ENCODE assay signal across 1 cellular context in the genomic region with DNA sequence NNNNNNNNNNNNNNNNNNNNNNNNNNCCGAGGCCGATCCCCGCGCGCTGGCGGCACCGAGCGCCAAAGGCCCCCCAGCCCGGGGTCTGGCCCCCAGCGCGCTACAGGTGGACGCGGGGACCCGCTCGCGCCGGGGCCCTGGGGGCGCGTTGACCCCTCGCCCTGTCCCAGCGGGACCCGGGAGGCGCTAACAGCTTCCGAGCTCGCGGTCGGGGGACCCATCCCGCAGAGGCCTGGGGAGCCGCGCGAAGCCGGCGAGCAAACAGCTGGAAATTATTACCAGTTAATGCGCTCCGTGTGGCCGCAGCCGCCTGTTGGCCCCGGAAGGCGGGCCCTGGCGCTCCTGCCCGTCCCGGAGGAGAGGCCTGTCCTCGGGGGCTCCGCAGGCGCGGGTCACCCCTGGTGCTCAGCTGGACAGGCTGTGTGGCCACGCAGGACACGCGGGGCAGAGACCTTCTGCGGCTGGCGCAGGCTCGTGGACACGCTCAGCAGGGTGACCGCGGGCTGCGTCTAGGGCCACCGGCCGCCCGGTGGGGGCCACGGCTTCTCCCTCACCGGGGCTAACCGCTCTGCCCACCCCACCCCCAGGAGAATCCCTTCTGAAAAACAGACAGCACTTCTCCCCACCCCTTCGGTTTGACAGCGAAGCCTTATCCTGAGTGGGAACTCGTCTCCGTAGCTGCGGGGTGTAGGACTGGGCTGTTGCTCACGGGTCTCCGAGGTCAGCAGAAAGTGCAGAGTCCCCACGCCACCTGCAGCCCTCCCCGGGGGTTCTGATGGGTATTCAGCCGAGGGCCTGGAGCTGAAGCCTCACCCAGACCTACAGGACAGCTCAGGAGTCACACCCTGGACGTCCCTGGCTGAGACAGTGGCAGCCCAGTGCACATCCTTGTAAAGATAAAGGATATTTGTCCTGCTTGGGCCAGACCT.
TF ChIP-seq lines count a peak whose summit lies in the region.

No MANE protein-coding gene starts in this region.

TF ChIP-seq in HepG2, 621 proteins besides CTCF, POLR2A, EP300 and RAD21 (continued from another document and continues in another):
- TF ChIP-seq, protein P1, sequence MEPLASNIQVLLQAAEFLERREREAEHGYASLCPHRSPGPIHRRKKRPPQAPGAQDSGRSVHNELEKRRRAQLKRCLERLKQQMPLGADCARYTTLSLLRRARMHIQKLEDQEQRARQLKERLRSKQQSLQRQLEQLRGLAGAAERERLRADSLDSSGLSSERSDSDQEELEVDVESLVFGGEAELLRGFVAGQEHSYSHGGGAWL (CRISPR knock-in tag; IDR thresholded peaks at IDR 0.05) = 0 out of 2 replicates have a peak, but pooled peaks have one; percentile 24
- TF ChIP-seq, protein P2, sequence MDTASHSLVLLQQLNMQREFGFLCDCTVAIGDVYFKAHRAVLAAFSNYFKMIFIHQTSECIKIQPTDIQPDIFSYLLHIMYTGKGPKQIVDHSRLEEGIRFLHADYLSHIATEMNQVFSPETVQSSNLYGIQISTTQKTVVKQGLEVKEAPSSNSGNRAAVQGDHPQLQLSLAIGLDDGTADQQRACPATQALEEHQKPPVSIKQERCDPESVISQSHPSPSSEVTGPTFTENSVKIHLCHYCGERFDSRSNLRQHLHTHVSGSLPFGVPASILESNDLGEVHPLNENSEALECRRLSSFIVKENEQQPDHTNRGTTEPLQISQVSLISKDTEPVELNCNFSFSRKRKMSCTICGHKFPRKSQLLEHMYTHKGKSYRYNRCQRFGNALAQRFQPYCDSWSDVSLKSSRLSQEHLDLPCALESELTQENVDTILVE (CRISPR knock-in tag; IDR thresholded peaks at IDR 0.05) = no peak; the same call in 1 of the 2 replicates
- no peak for TF ChIP-seq CHCHD3 (CRISPR knock-in tag; IDR thresholded peaks at IDR 0.05)
- no peak for TF ChIP-seq ZFP90 (CRISPR knock-in tag; IDR thresholded peaks at IDR 0.05; ENCODE audit: borderline replicate concordance)
- TF ChIP-seq, protein P3, sequence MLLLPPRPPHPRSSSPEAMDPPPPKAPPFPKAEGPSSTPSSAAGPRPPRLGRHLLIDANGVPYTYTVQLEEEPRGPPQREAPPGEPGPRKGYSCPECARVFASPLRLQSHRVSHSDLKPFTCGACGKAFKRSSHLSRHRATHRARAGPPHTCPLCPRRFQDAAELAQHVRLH (CRISPR knock-in tag; IDR thresholded peaks at IDR 0.05; ENCODE audit: borderline replicate concordance, low read depth) = no peak; the same call in 1 of the 2 replicates
- no peak for TF ChIP-seq ZNF207 (IDR thresholded peaks at IDR 0.05; ENCODE audit: borderline replicate concordance)
- TF ChIP-seq, protein P4, sequence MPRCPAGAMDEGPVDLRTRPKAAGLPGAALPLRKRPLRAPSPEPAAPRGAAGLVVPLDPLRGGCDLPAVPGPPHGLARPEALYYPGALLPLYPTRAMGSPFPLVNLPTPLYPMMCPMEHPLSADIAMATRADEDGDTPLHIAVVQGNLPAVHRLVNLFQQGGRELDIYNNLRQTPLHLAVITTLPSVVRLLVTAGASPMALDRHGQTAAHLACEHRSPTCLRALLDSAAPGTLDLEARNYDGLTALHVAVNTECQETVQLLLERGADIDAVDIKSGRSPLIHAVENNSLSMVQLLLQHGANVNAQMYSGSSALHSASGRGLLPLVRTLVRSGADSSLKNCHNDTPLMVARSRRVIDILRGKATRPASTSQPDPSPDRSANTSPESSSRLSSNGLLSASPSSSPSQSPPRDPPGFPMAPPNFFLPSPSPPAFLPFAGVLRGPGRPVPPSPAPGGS (CRISPR knock-in tag; IDR thresholded peaks at IDR 0.05) = no peak
- TF ChIP-seq ZC3H4 (CRISPR knock-in tag; IDR thresholded peaks at IDR 0.05; ENCODE audit: borderline replicate concordance) = no peak
- TF ChIP-seq, protein P5, sequence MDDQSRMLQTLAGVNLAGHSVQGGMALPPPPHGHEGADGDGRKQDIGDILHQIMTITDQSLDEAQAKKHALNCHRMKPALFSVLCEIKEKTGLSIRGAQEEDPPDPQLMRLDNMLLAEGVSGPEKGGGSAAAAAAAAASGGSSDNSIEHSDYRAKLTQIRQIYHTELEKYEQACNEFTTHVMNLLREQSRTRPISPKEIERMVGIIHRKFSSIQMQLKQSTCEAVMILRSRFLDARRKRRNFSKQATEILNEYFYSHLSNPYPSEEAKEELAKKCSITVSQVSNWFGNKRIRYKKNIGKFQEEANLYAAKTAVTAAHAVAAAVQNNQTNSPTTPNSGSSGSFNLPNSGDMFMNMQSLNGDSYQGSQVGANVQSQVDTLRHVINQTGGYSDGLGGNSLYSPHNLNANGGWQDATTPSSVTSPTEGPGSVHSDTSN (CRISPR knock-in tag; IDR thresholded peaks at IDR 0.05; ENCODE audit: borderline replicate concordance) = no peak
- TF ChIP-seq AGO2 (optimal IDR thresholded peaks at IDR 0.05; ENCODE audit: low read depth, low read length) = no peak
- TF ChIP-seq STAT5B (CRISPR knock-in tag; IDR thresholded peaks at IDR 0.05) = no peak
- no peak for TF ChIP-seq NR2C2 (CRISPR knock-in tag; IDR thresholded peaks at IDR 0.05; ENCODE audit: borderline replicate concordance)
- TF ChIP-seq FOSL1 (CRISPR knock-in tag; IDR thresholded peaks at IDR 0.05; ENCODE audit: borderline replicate concordance) = 0 out of 2 replicates have a peak, but pooled peaks have one; percentile 8
- TF ChIP-seq ZNF326 (CRISPR knock-in tag; IDR thresholded peaks at IDR 0.05; ENCODE audit: borderline replicate concordance) = no peak
- no peak for TF ChIP-seq AKAP8 (CRISPR knock-in tag; IDR thresholded peaks at IDR 0.05)
- no peak for TF ChIP-seq ZNF510 (CRISPR knock-in tag; IDR thresholded peaks at IDR 0.05; ENCODE audit: low read depth)
- TF ChIP-seq SNAI1 (CRISPR knock-in tag; IDR thresholded peaks at IDR 0.05; ENCODE audit: borderline replicate concordance) = no peak
- TF ChIP-seq SPEN (CRISPR knock-in tag; IDR thresholded peaks at IDR 0.05; ENCODE audit: low read depth) = no peak
- TF ChIP-seq CHD4 (IDR thresholded peaks at IDR 0.05; ENCODE audit: borderline replicate concordance, low read length) = no peak
- 0 out of 2 replicates have a peak, but pooled peaks have one; percentile 47 for TF ChIP-seq KDM3A (CRISPR knock-in tag; IDR thresholded peaks at IDR 0.05; ENCODE audit: low read depth)
- TF ChIP-seq, protein P6, sequence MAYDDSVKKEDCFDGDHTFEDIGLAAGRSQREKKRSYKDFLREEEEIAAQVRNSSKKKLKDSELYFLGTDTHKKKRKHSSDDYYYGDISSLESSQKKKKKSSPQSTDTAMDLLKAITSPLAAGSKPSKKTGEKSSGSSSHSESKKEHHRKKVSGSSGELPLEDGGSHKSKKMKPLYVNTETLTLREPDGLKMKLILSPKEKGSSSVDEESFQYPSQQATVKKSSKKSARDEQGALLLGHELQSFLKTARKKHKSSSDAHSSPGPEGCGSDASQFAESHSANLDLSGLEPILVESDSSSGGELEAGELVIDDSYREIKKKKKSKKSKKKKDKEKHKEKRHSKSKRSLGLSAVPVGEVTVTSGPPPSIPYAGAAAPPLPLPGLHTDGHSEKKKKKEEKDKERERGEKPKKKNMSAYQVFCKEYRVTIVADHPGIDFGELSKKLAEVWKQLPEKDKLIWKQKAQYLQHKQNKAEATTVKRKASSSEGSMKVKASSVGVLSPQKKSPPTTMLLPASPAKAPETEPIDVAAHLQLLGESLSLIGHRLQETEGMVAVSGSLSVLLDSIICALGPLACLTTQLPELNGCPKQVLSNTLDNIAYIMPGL (CRISPR knock-in tag; IDR thresholded peaks at IDR 0.05; ENCODE audit: borderline replicate concordance in 1 of 2, low read depth in 1 of 2) = no peak
- TF ChIP-seq TBP (CRISPR knock-in tag; IDR thresholded peaks at IDR 0.05) = no peak
- peak; percentile 81; the same call in 1 of the 2 replicates for TF ChIP-seq ZNF234 (CRISPR knock-in tag; conservative IDR thresholded peaks at IDR 0.05)
- TF ChIP-seq ZMAT3 (CRISPR knock-in tag; conservative IDR thresholded peaks at IDR 0.05) = no peak
- TF ChIP-seq ZNF256 (CRISPR knock-in tag; conservative IDR thresholded peaks at IDR 0.05) = no peak
- TF ChIP-seq ZKSCAN8 (CRISPR knock-in tag; IDR thresholded peaks at IDR 0.05; ENCODE audit: borderline replicate concordance) = no peak
- TF ChIP-seq ZNF274 (CRISPR knock-in tag; IDR thresholded peaks at IDR 0.05) = no peak
- TF ChIP-seq, protein P7, sequence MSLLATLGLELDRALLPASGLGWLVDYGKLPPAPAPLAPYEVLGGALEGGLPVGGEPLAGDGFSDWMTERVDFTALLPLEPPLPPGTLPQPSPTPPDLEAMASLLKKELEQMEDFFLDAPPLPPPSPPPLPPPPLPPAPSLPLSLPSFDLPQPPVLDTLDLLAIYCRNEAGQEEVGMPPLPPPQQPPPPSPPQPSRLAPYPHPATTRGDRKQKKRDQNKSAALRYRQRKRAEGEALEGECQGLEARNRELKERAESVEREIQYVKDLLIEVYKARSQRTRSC (CRISPR knock-in tag; IDR thresholded peaks at IDR 0.05; ENCODE audit: low read depth) = no peak
- no peak for TF ChIP-seq CENPX (CRISPR knock-in tag; IDR thresholded peaks at IDR 0.05)
- TF ChIP-seq KLF16 (CRISPR knock-in tag; IDR thresholded peaks at IDR 0.05) = no peak
- TF ChIP-seq HIVEP1 (CRISPR knock-in tag; IDR thresholded peaks at IDR 0.05) = no peak
- TF ChIP-seq ZNF841 (CRISPR knock-in tag; IDR thresholded peaks at IDR 0.05; ENCODE audit: borderline replicate concordance) = no peak
- TF ChIP-seq, protein P8, sequence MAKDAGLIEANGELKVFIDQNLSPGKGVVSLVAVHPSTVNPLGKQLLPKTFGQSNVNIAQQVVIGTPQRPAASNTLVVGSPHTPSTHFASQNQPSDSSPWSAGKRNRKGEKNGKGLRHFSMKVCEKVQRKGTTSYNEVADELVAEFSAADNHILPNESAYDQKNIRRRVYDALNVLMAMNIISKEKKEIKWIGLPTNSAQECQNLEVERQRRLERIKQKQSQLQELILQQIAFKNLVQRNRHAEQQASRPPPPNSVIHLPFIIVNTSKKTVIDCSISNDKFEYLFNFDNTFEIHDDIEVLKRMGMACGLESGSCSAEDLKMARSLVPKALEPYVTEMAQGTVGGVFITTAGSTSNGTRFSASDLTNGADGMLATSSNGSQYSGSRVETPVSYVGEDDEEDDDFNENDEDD (CRISPR knock-in tag; IDR thresholded peaks at IDR 0.05; ENCODE audit: borderline replicate concordance) = no peak
- TF ChIP-seq NR1H2 (CRISPR knock-in tag; IDR thresholded peaks at IDR 0.05; ENCODE audit: borderline replicate concordance, low read depth) = no peak
- TF ChIP-seq, protein P9, sequence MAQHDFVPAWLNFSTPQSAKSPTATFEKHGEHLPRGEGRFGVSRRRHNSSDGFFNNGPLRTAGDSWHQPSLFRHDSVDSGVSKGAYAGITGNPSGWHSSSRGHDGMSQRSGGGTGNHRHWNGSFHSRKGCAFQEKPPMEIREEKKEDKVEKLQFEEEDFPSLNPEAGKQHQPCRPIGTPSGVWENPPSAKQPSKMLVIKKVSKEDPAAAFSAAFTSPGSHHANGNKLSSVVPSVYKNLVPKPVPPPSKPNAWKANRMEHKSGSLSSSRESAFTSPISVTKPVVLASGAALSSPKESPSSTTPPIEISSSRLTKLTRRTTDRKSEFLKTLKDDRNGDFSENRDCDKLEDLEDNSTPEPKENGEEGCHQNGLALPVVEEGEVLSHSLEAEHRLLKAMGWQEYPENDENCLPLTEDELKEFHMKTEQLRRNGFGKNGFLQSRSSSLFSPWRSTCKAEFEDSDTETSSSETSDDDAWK (CRISPR knock-in tag; IDR thresholded peaks at IDR 0.05) = no peak
- TF ChIP-seq SP1 (IDR thresholded peaks at IDR 0.05) = no peak
- no peak for TF ChIP-seq SP1 (CRISPR knock-in tag; IDR thresholded peaks at IDR 0.05)
- no peak for TF ChIP-seq KLF6 (CRISPR knock-in tag; IDR thresholded peaks at IDR 0.05)
- TF ChIP-seq, protein P10, sequence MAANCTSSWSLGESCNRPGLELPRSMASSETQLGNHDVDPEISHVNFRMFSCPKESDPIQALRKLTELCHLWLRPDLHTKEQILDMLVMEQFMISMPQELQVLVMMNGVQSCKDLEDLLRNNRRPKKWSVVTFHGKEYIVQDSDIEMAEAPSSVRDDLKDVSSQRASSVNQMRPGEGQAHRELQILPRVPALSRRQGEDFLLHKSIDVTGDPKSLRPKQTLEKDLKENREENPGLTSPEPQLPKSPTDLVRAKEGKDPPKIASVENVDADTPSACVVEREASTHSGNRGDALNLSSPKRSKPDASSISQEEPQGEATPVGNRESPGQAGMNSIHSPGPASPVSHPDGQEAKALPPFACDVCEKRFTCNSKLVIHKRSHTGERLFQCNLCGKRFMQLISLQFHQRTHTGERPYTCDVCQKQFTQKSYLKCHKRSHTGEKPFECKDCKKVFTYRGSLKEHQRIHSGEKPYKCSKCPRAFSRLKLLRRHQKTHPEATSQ (CRISPR knock-in tag; IDR thresholded peaks at IDR 0.05; ENCODE audit: borderline replicate concordance) = no peak
- peak; percentile 53; the same call in 1 of the 2 replicates for TF ChIP-seq NFKB2 (CRISPR knock-in tag; IDR thresholded peaks at IDR 0.05; ENCODE audit: borderline replicate concordance)
- TF ChIP-seq, protein P11, sequence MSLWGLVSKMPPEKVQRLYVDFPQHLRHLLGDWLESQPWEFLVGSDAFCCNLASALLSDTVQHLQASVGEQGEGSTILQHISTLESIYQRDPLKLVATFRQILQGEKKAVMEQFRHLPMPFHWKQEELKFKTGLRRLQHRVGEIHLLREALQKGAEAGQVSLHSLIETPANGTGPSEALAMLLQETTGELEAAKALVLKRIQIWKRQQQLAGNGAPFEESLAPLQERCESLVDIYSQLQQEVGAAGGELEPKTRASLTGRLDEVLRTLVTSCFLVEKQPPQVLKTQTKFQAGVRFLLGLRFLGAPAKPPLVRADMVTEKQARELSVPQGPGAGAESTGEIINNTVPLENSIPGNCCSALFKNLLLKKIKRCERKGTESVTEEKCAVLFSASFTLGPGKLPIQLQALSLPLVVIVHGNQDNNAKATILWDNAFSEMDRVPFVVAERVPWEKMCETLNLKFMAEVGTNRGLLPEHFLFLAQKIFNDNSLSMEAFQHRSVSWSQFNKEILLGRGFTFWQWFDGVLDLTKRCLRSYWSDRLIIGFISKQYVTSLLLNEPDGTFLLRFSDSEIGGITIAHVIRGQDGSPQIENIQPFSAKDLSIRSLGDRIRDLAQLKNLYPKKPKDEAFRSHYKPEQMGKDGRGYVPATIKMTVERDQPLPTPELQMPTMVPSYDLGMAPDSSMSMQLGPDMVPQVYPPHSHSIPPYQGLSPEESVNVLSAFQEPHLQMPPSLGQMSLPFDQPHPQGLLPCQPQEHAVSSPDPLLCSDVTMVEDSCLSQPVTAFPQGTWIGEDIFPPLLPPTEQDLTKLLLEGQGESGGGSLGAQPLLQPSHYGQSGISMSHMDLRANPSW (CRISPR knock-in tag; IDR thresholded peaks at IDR 0.05; ENCODE audit: borderline replicate concordance) = no peak
- TF ChIP-seq, protein P12, sequence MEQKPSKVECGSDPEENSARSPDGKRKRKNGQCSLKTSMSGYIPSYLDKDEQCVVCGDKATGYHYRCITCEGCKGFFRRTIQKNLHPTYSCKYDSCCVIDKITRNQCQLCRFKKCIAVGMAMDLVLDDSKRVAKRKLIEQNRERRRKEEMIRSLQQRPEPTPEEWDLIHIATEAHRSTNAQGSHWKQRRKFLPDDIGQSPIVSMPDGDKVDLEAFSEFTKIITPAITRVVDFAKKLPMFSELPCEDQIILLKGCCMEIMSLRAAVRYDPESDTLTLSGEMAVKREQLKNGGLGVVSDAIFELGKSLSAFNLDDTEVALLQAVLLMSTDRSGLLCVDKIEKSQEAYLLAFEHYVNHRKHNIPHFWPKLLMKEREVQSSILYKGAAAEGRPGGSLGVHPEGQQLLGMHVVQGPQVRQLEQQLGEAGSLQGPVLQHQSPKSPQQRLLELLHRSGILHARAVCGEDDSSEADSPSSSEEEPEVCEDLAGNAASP (CRISPR knock-in tag; IDR thresholded peaks at IDR 0.05; ENCODE audit: borderline replicate concordance) = no peak
- 0 out of 2 replicates have a peak, but pooled peaks have one; percentile 34 for TF ChIP-seq SALL2 (CRISPR knock-in tag; IDR thresholded peaks at IDR 0.05)
- no peak for TF ChIP-seq ZNF788 (CRISPR knock-in tag; IDR thresholded peaks at IDR 0.05; ENCODE audit: borderline replicate concordance)
- no peak for TF ChIP-seq ESRRA (CRISPR knock-in tag; IDR thresholded peaks at IDR 0.05; ENCODE audit: low read depth)
- TF ChIP-seq ZBTB38 (CRISPR knock-in tag; IDR thresholded peaks at IDR 0.05) = no peak
- TF ChIP-seq NCOA2 (CRISPR knock-in tag; IDR thresholded peaks at IDR 0.05) = no peak
- no peak for TF ChIP-seq EED (CRISPR knock-in tag; IDR thresholded peaks at IDR 0.05)
